ENCODE assay signal across 8 cellular contexts in genomic region chr9:114894801-114895433, GRCh38. TPM values are rescaled to one million over a fixed set of nuclear protein-coding genes. Genes with fewer than 3 reads are reported as not detected.
DNase-seq lines count a peak whose midpoint lies in the region; ATAC-seq and TF ChIP-seq lines count a peak whose summit lies in the region.

No MANE protein-coding gene starts in this region.

- CTCF ChIA-PET in AG04449 (lab: Yijun Ruan, JAX) = interaction anchor here (0.7 to 2.8 kb wide), 5 partner anchors 11 to 241 kb away, joined by 3 to 25 read pairs (median 4); no protein-coding TSS in a partner anchor
- CTCF ChIA-PET in HEK293T (lab: Yijun Ruan, JAX) = interaction anchor here (0.9 kb wide), 1 partner anchor 12 kb away, joined by 3 read pairs; no protein-coding TSS in a partner anchor

- no peaks in the 10 kb centered on the region for H3K79me2 ChIP-seq in H9 (ENCODE audit: insufficient read depth, low read length)
- H3K79me2 ChIP-seq in osteoblast (ENCODE audit: insufficient read depth, low read length) = no peaks in the 10 kb centered on the region

- H3K36me3 ChIP-seq in RWPE2 (ENCODE audit: low read depth) (no peaks in the 10 kb centered on the region), osteoblast (ENCODE audit: insufficient read depth, low read length) (no peaks in the 10 kb centered on the region)

- H3K79me1 ChIP-seq in H9 (ENCODE audit: insufficient read depth, low read depth, low read length, poor library complexity, severe bottlenecking) = no peaks in the 10 kb centered on the region

- H3K4me2 ChIP-seq in H9 (ENCODE audit: insufficient read depth, insufficient read length, low read length) = no peak overlapping the region
- peak overlapping the region; percentile 45 for H3K4me2 ChIP-seq in osteoblast (ENCODE audit: insufficient read depth, low read length)

- H2BK12ac ChIP-seq in H9 (ENCODE audit: insufficient read length, low read depth, low read length) = no peak overlapping the region

- no peak overlapping the region for H4K8ac ChIP-seq in H9 (replicated peaks; ENCODE audit: insufficient read length, low read depth, low read length)

- H3K4me1 Mint-ChIP-seq in H9 = peaks cover 4 to 14% of the 10 kb centered on the region in 2 experiments; a peak in 2 of 4 replicates

- no peak overlapping the region for H3K18ac ChIP-seq in H9 (ENCODE audit: insufficient read length, low read depth, low read length)

- no peaks in the 10 kb centered on the region for H3K36me3 Mint-ChIP-seq in H9 (ENCODE audit: insufficient read depth in 1 of 3, low read depth in 3 of 3)

- H2BK5ac ChIP-seq in H9 (ENCODE audit: insufficient read length, low read length) = no peak overlapping the region

- POLR2A ChIA-PET in AG04449 (lab: Yijun Ruan, JAX) = interaction anchor here (0.9 kb wide), 1 partner anchor 12 kb away, joined by 3 read pairs; no protein-coding TSS in a partner anchor
- POLR2A ChIA-PET in HEK293T (lab: Yijun Ruan, JAX) = no interaction called here

- H2BK120ac ChIP-seq in H9 (ENCODE audit: low read depth, low read length, poor library complexity, severe bottlenecking) = no peak overlapping the region

- no peak for TF ChIP-seq CTCF in AG04449 (IDR thresholded peaks at IDR 0.05; ENCODE audit: insufficient read depth, low read length, missing control alignments)
- TF ChIP-seq CTCF in H9 (conservative IDR thresholded peaks at IDR 0.05) = no peak
- no peak for TF ChIP-seq CTCF in RWPE2 (IDR thresholded peaks at IDR 0.05; ENCODE audit: poor library complexity, severe bottlenecking)
- no peak for TF ChIP-seq CTCF in osteoblast (IDR thresholded peaks at IDR 0.05; ENCODE audit: extremely low read depth, low read depth, low read length)

- H3K9me3 ChIP-seq in H9 (ENCODE audit: control insufficient read depth, low read depth, low read length) (no peaks in the 10 kb centered on the region), RWPE2 (ENCODE audit: severe bottlenecking) (no peaks in the 10 kb centered on the region), osteoblast (ENCODE audit: low read depth, low read length) (no peaks in the 10 kb centered on the region)

- no peak overlapping the region for H2AFZ ChIP-seq in H9 (ENCODE audit: low read length)
- peak overlapping the region; percentile 33 for H2AFZ ChIP-seq in osteoblast (ENCODE audit: low read length)

- peak overlapping the region in 1 of 3 experiments; percentile 54; a peak in 1 of 7 replicates for H3K27ac Mint-ChIP-seq in H9

- H2BK15ac ChIP-seq in H9 (ENCODE audit: low read depth, low read length) = no peak overlapping the region

- no peak overlapping the region for H3K4ac ChIP-seq in H9 (ENCODE audit: low read depth, low read length)

- no peak overlapping the region for H3K9ac ChIP-seq in H9 (ENCODE audit: extremely low read depth, insufficient read length, low read length)

- H3K4me3 Mint-ChIP-seq in H9 = no peak overlapping the region

- no peak overlapping the region for H3K4me3 ChIP-seq in AG04449 (ENCODE audit: low read depth, low read length)
- no peak overlapping the region for H3K4me3 ChIP-seq in RWPE2 (ENCODE audit: severe bottlenecking)
- no peak overlapping the region for H3K4me3 ChIP-seq in osteoblast (ENCODE audit: insufficient read depth, low read length)

- no peak overlapping the region for H4K91ac ChIP-seq in H9 (ENCODE audit: insufficient read length, low read depth, low read length)

- no CpG with 5 or more reads among the region's 4 CpGs for WGBS in H9 (ENCODE audit: extremely low coverage, insufficient read length, low lambda C conversion rate)

- no peaks in the 10 kb centered on the region for H3K23me2 ChIP-seq in H9 (ENCODE audit: insufficient read length, low read depth, low read length, poor library complexity, severe bottlenecking)

- H3K27ac ChIP-seq in H9 (ENCODE audit: insufficient read length, low read depth, low read length) (no peak overlapping the region), RWPE2 (ENCODE audit: poor library complexity, severe bottlenecking) (peak overlapping the region; percentile 90), osteoblast (ENCODE audit: low read depth, low read length) (peak overlapping the region; percentile 91)

- ATAC-seq in RWPE2 (ENCODE audit: low read depth) = peak; percentile 95
- ATAC-seq in HG02885 (IDR thresholded peaks at IDR 0.05; ENCODE audit: poor library complexity, unreplicated experiment) = no peak

- H3K27me3 ChIP-seq in H9 (ENCODE audit: insufficient read depth, low read length) (no peaks in the 10 kb centered on the region; the same call in 1 of the 2 replicates), RWPE2 (ENCODE audit: insufficient read depth, poor library complexity, severe bottlenecking) (no peaks in the 10 kb centered on the region), osteoblast (ENCODE audit: insufficient read depth, low read length) (no peaks in the 10 kb centered on the region)

- H3K27me3 Mint-ChIP-seq in H9 (ENCODE audit: low read depth) = peaks cover 2% of the 10 kb centered on the region; the same call in 1 of the 2 replicates

- H4K20me1 ChIP-seq in H9 (ENCODE audit: control insufficient read depth, insufficient read depth, insufficient read length) = no peaks in the 10 kb centered on the region
- H4K20me1 ChIP-seq in osteoblast (ENCODE audit: insufficient read depth, low read length) = no peaks in the 10 kb centered on the region

- H4K5ac ChIP-seq in H9 (ENCODE audit: insufficient read length, low read depth, low read length) = no peak overlapping the region

- H3K56ac ChIP-seq in H9 (ENCODE audit: insufficient read length, low read depth, low read length) = no peak overlapping the region

- DNase-seq in AG04449 (ENCODE audit: low read depth, low spot score) (peak; percentile 85), H9 (peak; percentile 34), RWPE2 (ENCODE audit: low spot score) (no peak), epidermal melanocyte (ENCODE audit: insufficient read length, low spot score) (peak; percentile 58), osteoblast (ENCODE audit: insufficient read length, low spot score, missing footprints) (peak; percentile 52), GM19238 (ENCODE audit: insufficient read length, low spot score) (no peak), HEK293T (ENCODE audit: extremely low spot score) (no peak)

- no peaks in the 10 kb centered on the region for H3K9me3 Mint-ChIP-seq in H9

- no peak overlapping the region for H3T11ph ChIP-seq in H9 (ENCODE audit: low read length)

- H3K23ac ChIP-seq in H9 (ENCODE audit: insufficient read length, low read depth, low read length) = no peak overlapping the region

- H3K14ac ChIP-seq in H9 (ENCODE audit: insufficient read depth, low read length) = peak overlapping the region; percentile 34; the same call in 1 of the 2 replicates

- H2AK5ac ChIP-seq in H9 (ENCODE audit: insufficient read length, low read length) = no peak overlapping the region

- no peak overlapping the region for H2BK20ac ChIP-seq in H9 (ENCODE audit: low read depth, low read length, poor library complexity, severe bottlenecking)

- H3K4me1 ChIP-seq in H9 (ENCODE audit: insufficient read depth, low read length) = peaks cover 8% of the 10 kb centered on the region; the same call in 1 of the 2 replicates
- H3K4me1 ChIP-seq in RWPE2 (ENCODE audit: insufficient read depth, poor library complexity, severe bottlenecking) = peaks cover 38% of the 10 kb centered on the region
- peaks cover 53% of the 10 kb centered on the region for H3K4me1 ChIP-seq in osteoblast (ENCODE audit: insufficient read depth, low read length)

TF ChIP-seq in HEK293T, 16 proteins besides CTCF, POLR2A, EP300 and RAD21:
- no peak for TF ChIP-seq ZNF384 (IDR thresholded peaks at IDR 0.05)
- TF ChIP-seq BHLHE40 (IDR thresholded peaks at IDR 0.05; ENCODE audit: borderline replicate concordance) = no peak

RNA-seq across cellular contexts. Expression of gene TNFSF8, which starts 35.5 kb away (rescaled TPM):
- total RNA-seq in H9 (2021) (not detected in 2 replicates), osteoblast (not detected in 2 replicates)

Comparison
In these comparisons a context has a peak if more than half of its experiments do, and no peak if none do; other contexts are left out.
1. DNase-seq: peak in AG04449 (single experiment), H9 (single experiment), epidermal melanocyte (single experiment) and osteoblast (single experiment); none in RWPE2 (single experiment), GM19238 (single experiment) and HEK293T (single experiment).